In genomic region chr1:117061986-117062415, GRCh38 we compare ENCODE assay signal across 11 cellular contexts. TPM values are rescaled to one million over a fixed set of nuclear protein-coding genes. Genes with fewer than 3 reads are reported as not detected.
DNase-seq lines count a peak whose midpoint lies in the region; ATAC-seq and TF ChIP-seq lines count a peak whose summit lies in the region.
"Had no signal": no experiment of that assay in that cellular context is flagged by ENCODE, and none has a peak within 500 bp of the region (broad histone marks: within the 10 kb centered on the region; RNA-seq: fewer than 3 reads in every experiment).

No MANE protein-coding gene starts in this region.

- peaks cover 10 to 38% of the 10 kb centered on the region in 2 donors for H3K36me3 Mint-ChIP-seq in activated T-cell treated with anti-CD3 and anti-CD28 coated beads, Interleukin-2, amount 50 U/mL, for 72 hours (ENCODE audit: insufficient read depth in 2 of 2)
- peaks cover 30% of the 10 kb centered on the region for H3K36me3 Mint-ChIP-seq in activated naive CD4-positive, alpha-beta T cell treated with anti-CD3 and anti-CD28 coated beads, Interleukin-2, amount 50 U/mL, for 24 hours
- H3K36me3 Mint-ChIP-seq in stimulated activated effector memory CD8-positive, alpha-beta T cell treated with anti-CD3 and anti-CD28 coated beads, Interleukin-12 subunit alpha, Interleukin-12 subunit beta, amount 100 ng/mL, for 72 hours, result peaks cover 51% of the 10 kb centered on the region

- H3K27ac Mint-ChIP-seq in activated T-cell treated with anti-CD3 and anti-CD28 coated beads, Interleukin-2, amount 50 U/mL, for 72 hours, result peak overlapping the region; percentile 12
- peak overlapping the region; percentile 20 for H3K27ac Mint-ChIP-seq in activated naive CD4-positive, alpha-beta T cell treated with anti-CD3 and anti-CD28 coated beads, Interleukin-2, amount 50 U/mL, for 24 hours
- H3K27ac Mint-ChIP-seq in stimulated activated effector memory CD8-positive, alpha-beta T cell treated with anti-CD3 and anti-CD28 coated beads, Interleukin-12 subunit alpha, Interleukin-12 subunit beta, amount 100 ng/mL, for 72 hours, result no peak overlapping the region

- no peak overlapping the region for H3K4me3 ChIP-seq in thyroid gland (replicated peaks in 1 of 3)

- no peak for TF ChIP-seq POLR2A in thyroid gland (IDR thresholded peaks at IDR 0.05)

- WGBS in thyroid gland, 2 donors, result 63 to 71% methylated on average over 2 of the region's 2 CpGs

- intact Hi-C loops in thyroid gland (cut with DNase I), result no loop called here

- no peaks in the 10 kb centered on the region for H3K27me3 Mint-ChIP-seq in activated T-cell treated with anti-CD3 and anti-CD28 coated beads, Interleukin-2, amount 50 U/mL, for 72 hours (ENCODE audit: low read depth)
- H3K27me3 Mint-ChIP-seq in activated naive CD4-positive, alpha-beta T cell treated with anti-CD3 and anti-CD28 coated beads, Interleukin-2, amount 50 U/mL, for 24 hours, result no peaks in the 10 kb centered on the region
- H3K27me3 Mint-ChIP-seq: CD8-positive, alpha-beta memory T cell had no signal

- peak; percentile 28 to 38 for ATAC-seq in activated T-cell treated with anti-CD3 and anti-CD28 coated beads, Interleukin-2, amount 50 U/mL, for 72 hours (replicated peaks in 1 of 2)
- ATAC-seq in HG03439 (IDR thresholded peaks at IDR 0.05; ENCODE audit: unreplicated experiment) (peak; percentile 29), GM19324 (IDR thresholded peaks at IDR 0.05; ENCODE audit: low FRiP score, unreplicated experiment) (no peak)
- ATAC-seq in stimulated activated effector memory CD8-positive, alpha-beta T cell treated with anti-CD3 and anti-CD28 coated beads, Interleukin-12 subunit alpha, Interleukin-12 subunit beta, amount 100 ng/mL, for 72 hours, result peak; percentile 50
- ATAC-seq: HepG2, left colon had no signal

- no peaks in the 10 kb centered on the region for H3K27me3 ChIP-seq in thyroid gland

- H3K9me3 Mint-ChIP-seq in activated T-cell treated with anti-CD3 and anti-CD28 coated beads, Interleukin-2, amount 50 U/mL, for 72 hours, result no peaks in the 10 kb centered on the region
- H3K9me3 Mint-ChIP-seq in activated naive CD4-positive, alpha-beta T cell treated with anti-CD3 and anti-CD28 coated beads, Interleukin-2, amount 50 U/mL, for 24 hours, result no peaks in the 10 kb centered on the region
- no peaks in the 10 kb centered on the region for H3K9me3 Mint-ChIP-seq in stimulated activated effector memory CD8-positive, alpha-beta T cell treated with anti-CD3 and anti-CD28 coated beads, Interleukin-12 subunit alpha, Interleukin-12 subunit beta, amount 100 ng/mL, for 72 hours
- H3K9me3 Mint-ChIP-seq: CD8-positive, alpha-beta memory T cell had no signal

- H3K4me1 Mint-ChIP-seq in activated T-cell treated with anti-CD3 and anti-CD28 coated beads, Interleukin-2, amount 50 U/mL, for 72 hours (ENCODE audit: low read depth), result peaks cover 66% of the 10 kb centered on the region
- H3K4me1 Mint-ChIP-seq in activated naive CD4-positive, alpha-beta T cell treated with anti-CD3 and anti-CD28 coated beads, Interleukin-2, amount 50 U/mL, for 24 hours, result peaks cover 51% of the 10 kb centered on the region
- H3K4me1 Mint-ChIP-seq in stimulated activated effector memory CD8-positive, alpha-beta T cell treated with anti-CD3 and anti-CD28 coated beads, Interleukin-12 subunit alpha, Interleukin-12 subunit beta, amount 100 ng/mL, for 72 hours, result peaks cover 33% of the 10 kb centered on the region

- no peaks in the 10 kb centered on the region for H3K36me3 ChIP-seq in thyroid gland

- H3K4me1 ChIP-seq in thyroid gland, result peaks cover 6 to 8% of the 10 kb centered on the region in 2 donors

- H3K27ac ChIP-seq in thyroid gland, result no peak overlapping the region

- DNase-seq in activated T-cell treated with anti-CD3 and anti-CD28 coated beads, Interleukin-2, amount 50 U/mL, for 72 hours, result peak; percentile 52 to 54
- DNase-seq in activated T-cell treated with anti-CD3 and anti-CD28 coated beads, Interleukin-2, amount 50 U/mL, for 1 hour, result no peak
- DNase-seq in stimulated activated effector memory CD8-positive, alpha-beta T cell treated with anti-CD3 and anti-CD28 coated beads, Interleukin-12 subunit alpha, Interleukin-12 subunit beta, amount 100 ng/mL, for 72 hours (ENCODE audit: low spot score in 2 of 2), result no peak
- DNase-seq in NCI-H2029 (lab: John Stamatoyannopoulos, UW) (no peak), thyroid gland (no peak)
- DNase-seq: CD8-positive, alpha-beta memory T cell; left colon had no signal

- no peak overlapping the region for H3K4me3 Mint-ChIP-seq in activated T-cell treated with anti-CD3 and anti-CD28 coated beads, Interleukin-2, amount 50 U/mL, for 72 hours
- peak overlapping the region; percentile 70 for H3K4me3 Mint-ChIP-seq in activated naive CD4-positive, alpha-beta T cell treated with anti-CD3 and anti-CD28 coated beads, Interleukin-2, amount 50 U/mL, for 24 hours
- H3K4me3 Mint-ChIP-seq in stimulated activated effector memory CD8-positive, alpha-beta T cell treated with anti-CD3 and anti-CD28 coated beads, Interleukin-12 subunit alpha, Interleukin-12 subunit beta, amount 100 ng/mL, for 72 hours, result no peak overlapping the region

- TF ChIP-seq CTCF in thyroid gland (IDR thresholded peaks at IDR 0.05), result no peak

- no peaks in the 10 kb centered on the region for H3K9me3 ChIP-seq in thyroid gland

RNA-seq across cellular contexts. Expression of gene TTF2, which starts 1.9 kb away (rescaled TPM):
- total RNA-seq in activated T-cell treated with anti-CD3 and anti-CD28 coated beads, Interleukin-2, amount 50 U/mL, for 72 hours, result 100 to 1,000 TPM; 104 to 107 TPM
- 10 to 100 TPM in 3 of 4 donors, 1 to 10 TPM in 1; 6.0 to 32.3 (median 17.2) TPM for total RNA-seq in thyroid gland

RNA-seq across cellular contexts. Expression of gene TRIM45, which starts 59.5 kb away (rescaled TPM):
- under 1 TPM; 0.30 to 0.34 TPM for total RNA-seq in activated T-cell treated with anti-CD3 and anti-CD28 coated beads, Interleukin-2, amount 50 U/mL, for 72 hours
- total RNA-seq in thyroid gland, result 1 to 10 TPM; 5.1 to 7.3 (median 6.3) TPM

Comparison
In these comparisons a context has a peak if more than half of its experiments do, and no peak if none do; other contexts are left out.
1. DNase-seq: peak in activated T-cell treated with anti-CD3 and anti-CD28 coated beads, Interleukin-2, amount 50 U/mL, for 72 hours (2 of 2); none in activated T-cell treated with anti-CD3 and anti-CD28 coated beads, Interleukin-2, amount 50 U/mL, for 1 hour (single experiment), stimulated activated effector memory CD8-positive, alpha-beta T cell treated with anti-CD3 and anti-CD28 coated beads, Interleukin-12 subunit alpha, Interleukin-12 subunit beta, amount 100 ng/mL, for 72 hours (0 of 2), NCI-H2029 (single experiment) and thyroid gland (0 of 2).
2. RNA of gene TRIM45, which starts 59.5 kb away (total RNA-seq): 5.1 to 7.3 TPM in thyroid gland; 0.30 to 0.34 TPM in activated T-cell treated with anti-CD3 and anti-CD28 coated beads, Interleukin-2, amount 50 U/mL, for 72 hours; every median in the first group is over 4 times any median in the second.